In genomic region chrX:129701624-129702069, GRCh38 we compare ENCODE assay signal across 13 cellular contexts. TPM values are rescaled to one million over a fixed set of nuclear protein-coding genes. Genes with fewer than 3 reads are reported as not detected.
DNase-seq lines count a peak whose midpoint lies in the region; ATAC-seq and TF ChIP-seq lines count a peak whose summit lies in the region.
"Had no signal": no experiment of that assay in that cellular context is flagged by ENCODE, and none has a peak within 500 bp of the region (broad histone marks: within the 10 kb centered on the region; RNA-seq: fewer than 3 reads in every experiment).

No MANE protein-coding gene starts in this region.

- no peak for TF ChIP-seq POLR2A in heart left ventricle (IDR thresholded peaks at IDR 0.05)
- TF ChIP-seq POLR2A in ovary (IDR thresholded peaks at IDR 0.05): no peak

- no peak overlapping the region for H3K4me3 ChIP-seq in heart left ventricle
- H3K4me3 ChIP-seq in ovary: no peak overlapping the region
- H3K4me3 ChIP-seq in foreskin fibroblast (ENCODE audit: low read depth in 1 of 2, low read length in 2 of 2): no peak overlapping the region

- H3K27ac ChIP-seq in heart left ventricle (peak overlapping the region in 8 of 12 donors; percentile 15 to 46 (median 30)), ovary (peak overlapping the region in 1 of 2 donors; percentile 21)
- H3K27ac ChIP-seq: 22Rv1 had no signal

- ATAC-seq in Right ventricle myocardium inferior: peak; percentile 90
- peak; percentile 17 to 69 (median 56) for ATAC-seq in heart left ventricle
- ATAC-seq in GM21717 (IDR thresholded peaks at IDR 0.05; ENCODE audit: unreplicated experiment): no peak
- ATAC-seq in GM19467 (IDR thresholded peaks at IDR 0.05; ENCODE audit: unreplicated experiment): no peak

- DNase-seq in Right ventricle myocardium inferior (ENCODE audit: missing footprints): peak; percentile 80
- no peak for DNase-seq in cardiac septum (ENCODE audit: low spot score)
- peak; percentile 68 to 87 (median 75) for DNase-seq in heart left ventricle
- peak; percentile 43 to 80 (median 60) for DNase-seq in ovary
- no peak for DNase-seq in SHP77 treated with DMSO at 0.1 percent for 48 hours (lab: John Stamatoyannopoulos, UW)
- no peak for DNase-seq in foreskin fibroblast
- DNase-seq: activated T-cell treated with anti-CD3 and anti-CD28 coated beads for 4 hours, COR-L47, KG1, NCI-H2029 treated with DMSO at 0.1 percent for 48 hours had no signal

- H3K4me1 ChIP-seq in heart left ventricle: peaks cover 0 to 19% (median 5%) of the 10 kb centered on the region in 12 donors
- no peaks in the 10 kb centered on the region for H3K4me1 ChIP-seq in ovary (ENCODE audit: insufficient read depth)

- no peaks in the 10 kb centered on the region for H3K9me3 ChIP-seq in heart left ventricle
- no peaks in the 10 kb centered on the region for H3K9me3 ChIP-seq in ovary

- TF ChIP-seq CTCF in heart left ventricle (IDR thresholded peaks at IDR 0.05) (no peak), ovary (IDR thresholded peaks at IDR 0.05) (no peak), foreskin fibroblast (IDR thresholded peaks at IDR 0.05; ENCODE audit: low read depth, low read length) (no peak)

- H3K27me3 ChIP-seq in heart left ventricle: no peaks in the 10 kb centered on the region
- H3K27me3 ChIP-seq in ovary: no peaks in the 10 kb centered on the region

- 27 to 60% (median 47%) methylated on average over 8 of the region's 8 CpGs for WGBS in heart left ventricle, 4 donors
- WGBS in ovary, 3 donors: 62 to 67% (median 64%) methylated on average over 8 of the region's 8 CpGs

- H3K36me3 ChIP-seq in heart left ventricle (no peaks in the 10 kb centered on the region), ovary (no peaks in the 10 kb centered on the region)

- intact Hi-C loops in Right ventricle myocardium inferior (cut with DNase I): no loop called here
- intact Hi-C loops in cardiac septum (cut with DNase I): no loop called here
- intact Hi-C loops in heart left ventricle (cut with DNase I): loop anchor here in 1 of 10 donors (5.0 kb wide), 1 partner anchor 39 kb away; no protein-coding TSS in a partner anchor
- intact Hi-C loops in ovary (cut with DNase I): no loop called here

- TF ChIP-seq EP300 in ovary (IDR thresholded peaks at IDR 0.05): no peak

RNA-seq across cellular contexts. Expression of gene XPNPEP2, which starts 37.1 kb away (rescaled TPM):
- 0.68 TPM for total RNA-seq in Right ventricle myocardium inferior
- 0.22 TPM for total RNA-seq in cardiac septum
- total RNA-seq in heart left ventricle: 1 to 10 TPM in 3 of 9 donors, under 1 TPM in 6; 0.19 to 2.1 (median 0.56) TPM
- polyA plus RNA-seq in heart left ventricle: under 1 TPM; 0.19 to 0.55 TPM
- 1 to 10 TPM in 5 of 7 donors, under 1 TPM in 2; 0.28 to 6.4 (median 1.4) TPM for total RNA-seq in ovary
- 1 to 10 TPM in 1 of 2 donors, under 1 TPM in 1; 0.58 to 4.0 TPM for polyA plus RNA-seq in ovary

RNA-seq across cellular contexts. Expression of gene APLN, which starts 46.9 kb away (rescaled TPM):
- total RNA-seq in Right ventricle myocardium inferior: 16.8 TPM
- 6.2 TPM for total RNA-seq in cardiac septum
- total RNA-seq in heart left ventricle: 10 to 100 TPM in 6 of 9 donors, 1 to 10 TPM in 3; 4.4 to 19.9 (median 12.7) TPM
- polyA plus RNA-seq in heart left ventricle: 1 to 10 TPM; 3.6 to 8.7 TPM
- 10 to 100 TPM in 2 of 7 donors, 1 to 10 TPM in 4, under 1 TPM in 1; 0.72 to 14.5 (median 3.4) TPM for total RNA-seq in ovary
- 1 to 10 TPM; 1.3 to 3.6 TPM for polyA plus RNA-seq in ovary

Comparison
In these comparisons a context has a peak if more than half of its experiments do, and no peak if none do; other contexts are left out.
1. DNase-seq: peak in Right ventricle myocardium inferior (single experiment), heart left ventricle (5 of 5) and ovary (5 of 5); none in cardiac septum (single experiment), SHP77 treated with DMSO at 0.1 percent for 48 hours (single experiment) and foreskin fibroblast (0 of 2).
2. ATAC-seq: peak in Right ventricle myocardium inferior (single experiment) and heart left ventricle (4 of 4); none in GM21717 (single experiment) and GM19467 (single experiment).